12 cellular contexts compared by ENCODE assay signal in the genomic region with DNA sequence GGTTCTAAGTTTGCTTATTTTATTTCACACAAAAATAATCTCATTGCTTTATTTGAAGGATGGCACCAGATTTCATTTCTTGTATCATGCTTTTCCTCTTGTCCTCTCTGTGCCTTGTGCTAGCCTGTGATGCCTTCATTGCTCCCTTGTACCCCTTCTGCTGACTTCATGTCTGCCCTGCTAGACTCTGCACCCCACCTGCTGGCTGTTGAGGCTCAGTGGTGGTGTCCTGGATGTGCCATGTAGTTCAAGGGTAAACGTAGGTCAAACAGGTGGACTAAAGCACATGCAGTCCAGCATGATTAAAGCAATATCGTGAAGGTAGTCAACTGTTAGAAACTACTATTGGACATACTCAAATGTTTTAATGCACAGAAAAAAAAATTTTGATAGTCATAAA. TPM values are rescaled to one million over a fixed set of nuclear protein-coding genes. Genes with fewer than 3 reads are reported as not detected.
DNase-seq lines count a peak whose midpoint lies in the region; ATAC-seq, FAIRE-seq and TF ChIP-seq lines count a peak whose summit lies in the region.
"Had no signal": no experiment of that assay in that cellular context is flagged by ENCODE, and none has a peak within 500 bp of the region (broad histone marks: within the 10 kb centered on the region; RNA-seq: fewer than 3 reads in every experiment).

No MANE protein-coding gene starts in this region.

- H3K27ac ChIP-seq in K562 (ENCODE audit: extremely low read depth, low read depth, low read length) (no peak overlapping the region), pancreas (no peak overlapping the region)
- H3K27ac ChIP-seq: BLaER1, body of pancreas had no signal

- H3K4me2 ChIP-seq in K562 (ENCODE audit: insufficient read depth, low read length): no peak overlapping the region
- H3K4me2 ChIP-seq: BLaER1 had no signal

- peaks cover 15% of the 10 kb centered on the region; the same call in 2 of the 3 replicates for H3K79me2 ChIP-seq in K562 (ENCODE audit: control insufficient read depth, insufficient read depth, low read length)

- intact Hi-C loops in K562 (cut with micrococcal nuclease): loop anchor here (2.0 to 10.0 kb wide), 3 partner anchors 89 to 1143 kb away; no protein-coding TSS in a partner anchor
- intact Hi-C loops in pancreas (cut with DNase I): loop anchor here in 2 of 3 donors (5.0 to 10.0 kb wide), 4 partner anchors 83 to 1143 kb away; no protein-coding TSS in a partner anchor

- DNase-seq in NCI-H2196 (lab: John Stamatoyannopoulos, UW; ENCODE audit: unreplicated experiment) (peak; percentile 34), NCI-H2196 treated with DMSO at 0.1 percent for 48 hours (lab: John Stamatoyannopoulos, UW; ENCODE audit: unreplicated experiment) (no peak), HK-2 (ENCODE audit: unreplicated experiment) (peak; percentile 13), K562 (ENCODE audit: extremely low read depth in 1 of 4, low spot score in 3 of 4) (peak in 2 of 4 experiments; percentile 23 to 25), pancreas (no peak)
- DNase-seq: left cardiac atrium had no signal

- FAIRE-seq in K562 (lab: Jason Lieb, UNC): peak; percentile 77
- FAIRE-seq in pancreas (lab: Jason Lieb, UNC): no peak

- no peak overlapping the region for H3K4me3 ChIP-seq in K562
- no peak overlapping the region for H3K4me3 ChIP-seq in pancreas
- H3K4me3 ChIP-seq: BLaER1, body of pancreas had no signal

- ATAC-seq in K562 (peak; percentile 78), pancreas (peak in 3 of 4 donors; percentile 32 to 45 (median 37)), HG03457 (IDR thresholded peaks at IDR 0.05; ENCODE audit: unreplicated experiment) (no peak), HG02840 (IDR thresholded peaks at IDR 0.05; ENCODE audit: low FRiP score, unreplicated experiment) (no peak), GM19351 (IDR thresholded peaks at IDR 0.05; ENCODE audit: unreplicated experiment) (no peak)

- H3K36me3 ChIP-seq in K562 (ENCODE audit: control insufficient read depth, insufficient read depth, low read length): peaks cover 83% of the 10 kb centered on the region
- H3K36me3 ChIP-seq in pancreas: peaks cover 0 to 11% (median 0%) of the 10 kb centered on the region in 3 donors

- 49% methylated on average over 2 of the region's 2 CpGs for WGBS in K562 (ENCODE audit: insufficient coverage, low coverage, missing lambda C conversion rate)
- WGBS in pancreas, 2 donors: 33 to 51% methylated on average over 2 of the region's 2 CpGs

- in situ Hi-C loops in K562 (cut with MboI): no loop called here

- no peak for TF ChIP-seq POLR2A in K562 (conservative IDR thresholded peaks at IDR 0.05)

- no peaks in the 10 kb centered on the region for H3K9me1 ChIP-seq in K562 (ENCODE audit: control insufficient read depth, insufficient read depth, low read length)

- TF ChIP-seq CTCF in K562 (IDR thresholded peaks at IDR 0.05 in 2 of 3, conservative IDR thresholded peaks at IDR 0.05 in 1 of 3; ENCODE audit: insufficient read depth in 2 of 3, low read depth in 1 of 3, low read length in 3 of 3) (peak; percentile 17 to 44 (median 41); a peak in 4 of 6 replicates), pancreas (IDR thresholded peaks at IDR 0.05) (no peak)

- no TSS peak for BruUV-seq in K562 (replicated peaks; lab: Mats Ljungman, UMichigan)

- H3K9me3 ChIP-seq in K562 (replicated peaks; ENCODE audit: control insufficient read depth, insufficient read depth, low read depth, low read length) (no peaks in the 10 kb centered on the region), pancreas (no peaks in the 10 kb centered on the region)
- H3K9me3 ChIP-seq: BLaER1, body of pancreas had no signal

- TF ChIP-seq EP300 in K562 (IDR thresholded peaks at IDR 0.05; ENCODE audit: low read length): no peak

- TF ChIP-seq RAD21 in K562 (CRISPR knock-in tag; conservative IDR thresholded peaks at IDR 0.05 in 1 of 2, IDR thresholded peaks at IDR 0.05 in 1 of 2): 0 out of 4 replicates have a peak, but pooled peaks of 1 of the 2 experiments have one; percentile 21

- no peaks in the 10 kb centered on the region for H3K4me1 ChIP-seq in K562 (replicated peaks in 1 of 2; ENCODE audit: control insufficient read depth in 2 of 2, insufficient read depth in 2 of 2, low read length in 2 of 2)
- H3K4me1 ChIP-seq in pancreas: no peaks in the 10 kb centered on the region
- H3K4me1 ChIP-seq: BLaER1, body of pancreas had no signal

- no peak overlapping the region for H2AFZ ChIP-seq in K562 (ENCODE audit: low read depth, low read length)

- POLR2A ChIA-PET in K562 (lab: Yijun Ruan, JAX): interaction anchor here (1.4 kb wide), 1 partner anchor 209 kb away, joined by 3 read pairs; no protein-coding TSS in a partner anchor

- CTCF ChIA-PET in K562 (lab: Yijun Ruan, JAX; ENCODE audit: low intra/inter-chr PET ratio): interaction anchor here (0.6 to 2.3 kb wide), 6 partner anchors 89 to 1140 kb away, joined by 3 to 20 read pairs (median 4); no protein-coding TSS in a partner anchor

- H3K9ac ChIP-seq in K562 (ENCODE audit: insufficient read depth in 1 of 2, low read depth in 2 of 2, low read length in 2 of 2): no peak overlapping the region
- H3K9ac ChIP-seq: BLaER1 had no signal

- no peaks in the 10 kb centered on the region for H4K20me1 ChIP-seq in K562 (replicated peaks; ENCODE audit: control insufficient read depth, insufficient read depth, low read length)

- H3K27me3 ChIP-seq in K562 (ENCODE audit: control insufficient read depth in 2 of 2, insufficient read depth in 2 of 2, low read length in 2 of 2) (no peaks in the 10 kb centered on the region), pancreas (no peaks in the 10 kb centered on the region)
- H3K27me3 ChIP-seq: BLaER1, body of pancreas had no signal

RNA-seq across cellular contexts. Expression of a gene that starts 21.6 kb away (rescaled TPM):
- 19.2 and 23.2 TPM in 2 replicates for total RNA-seq in K562 (2011; cell fraction: chromatin; rRNA removed; ENCODE audit: low replicate concordance)
- 8.3 and 10.9 TPM in 2 replicates for total RNA-seq in K562 (2011; cell fraction: nucleolus; rRNA removed)
- total RNA-seq in K562 (2011; cell fraction: nucleoplasm; rRNA removed): 17.0 and 21.3 TPM in 2 replicates
- total RNA-seq in K562 (2014; rRNA removed): 72.2 and 79.7 TPM in 2 replicates
- 120 and 138 TPM in 2 replicates for total RNA-seq in K562 (2014; rRNA removed; fragmentation: Illumina TruSeq; extraction: Trizol)
- total RNA-seq in K562 (2015; rRNA removed; fragmentation: Illumina TruSeq; extraction: Trizol): 102 and 114 TPM in 2 replicates
- 79.0 and 88.8 TPM in 2 replicates for total RNA-seq in K562 (2021)
- 77.0 and 95.6 TPM in 2 replicates for polyA plus RNA-seq in K562 (2011; rRNA removed)
- 26.8 and 52.8 TPM in 2 replicates for polyA plus RNA-seq in K562 (2011; cell fraction: cytosol; rRNA removed)
- polyA plus RNA-seq in K562 (2011; cell fraction: nucleus; rRNA removed): 17.0 and 29.5 TPM in 2 replicates
- polyA plus RNA-seq in K562 (2012): 71.7 and 82.1 TPM in 2 replicates
- polyA plus RNA-seq in K562 (2014; fragmentation: Illumina TruSeq; extraction: Trizol): 99.3 and 116 TPM in 2 replicates
- 100 to 1,000 TPM; 175 to 183 TPM for polyA plus RNA-seq in K562 (2014; fragmentation: Nextera tagmentation; extraction: Ambion mirVana)
- polyA plus RNA-seq in K562 (2014; rRNA removed): 88.8 and 94.7 TPM in 2 replicates
- 77.5 and 78.7 TPM in 2 replicates for polyA minus RNA-seq in K562 (2011; rRNA and poly(A)+ RNA removed)
- polyA minus RNA-seq in K562 (2011; cell fraction: cytosol; rRNA and poly(A)+ RNA removed): 43.8 and 60.3 TPM in 2 replicates
- 6.6 and 18.2 TPM in 2 replicates for polyA minus RNA-seq in K562 (2011; cell fraction: nucleus; rRNA and poly(A)+ RNA removed)
- total RNA-seq in pancreas: 10 to 100 TPM in 4 of 6 donors, 1 to 10 TPM in 2; 8.2 to 21.4 (median 14.9) TPM
- polyA plus RNA-seq in pancreas: 10 to 100 TPM in 1 of 2 donors, 1 to 10 TPM in 1; 9.3 to 20.0 TPM

RNA-seq across cellular contexts. Expression of a gene that starts 36.0 kb away (rescaled TPM):
- not detected in 2 replicates for total RNA-seq in K562 (2011; cell fraction: chromatin; rRNA removed; ENCODE audit: low replicate concordance)
- not detected in 2 replicates for total RNA-seq in K562 (2011; cell fraction: nucleolus; rRNA removed)
- total RNA-seq in K562 (2011; cell fraction: nucleoplasm; rRNA removed): not detected in 2 replicates
- total RNA-seq in K562 (2014; rRNA removed) (not detected in 2 replicates), K562 (2014; rRNA removed; fragmentation: Illumina TruSeq; extraction: Trizol) (not detected in 2 replicates), K562 (2015; rRNA removed; fragmentation: Illumina TruSeq; extraction: Trizol) (not detected in 2 replicates), K562 (2021) (not detected in 2 replicates), pancreas (1 to 10 TPM in 1 of 6 donors, under 1 TPM in 4, not detected in 1; 0.39 to 1.5 (median 0.51) TPM)
- polyA plus RNA-seq in K562 (2011; rRNA removed) (not detected in 2 replicates), K562 (2014; fragmentation: Illumina TruSeq; extraction: Trizol) (not detected in 2 replicates), K562 (2014; fragmentation: Nextera tagmentation; extraction: Ambion mirVana) (not detected), K562 (2014; rRNA removed) (not detected in 2 replicates), pancreas (1 to 10 TPM in 1 of 2 donors, under 1 TPM in 1; 0.80 to 1.1 TPM)
- not detected in 2 replicates for polyA plus RNA-seq in K562 (2011; cell fraction: cytosol; rRNA removed)
- polyA plus RNA-seq in K562 (2011; cell fraction: nucleus; rRNA removed): not detected in 2 replicates
- not detected in 2 replicates for polyA plus RNA-seq in K562 (2012)
- polyA minus RNA-seq in K562 (2011; rRNA and poly(A)+ RNA removed): not detected in 2 replicates
- polyA minus RNA-seq in K562 (2011; cell fraction: cytosol; rRNA and poly(A)+ RNA removed): not detected in 2 replicates
- polyA minus RNA-seq in K562 (2011; cell fraction: nucleus; rRNA and poly(A)+ RNA removed): not detected in 2 replicates

RNA-seq across cellular contexts. Expression of a gene that starts 47.8 kb away (rescaled TPM):
- 33.6 and 49.3 TPM in 2 replicates for total RNA-seq in K562 (2011; cell fraction: chromatin; rRNA removed; ENCODE audit: low replicate concordance)
- 27.2 and 29.5 TPM in 2 replicates for total RNA-seq in K562 (2011; cell fraction: nucleolus; rRNA removed)
- total RNA-seq in K562 (2011; cell fraction: nucleoplasm; rRNA removed): 38.5 and 44.9 TPM in 2 replicates
- total RNA-seq in K562 (2014; rRNA removed) (11.8 and 12.5 TPM in 2 replicates), K562 (2014; rRNA removed; fragmentation: Illumina TruSeq; extraction: Trizol) (8.0 and 8.4 TPM in 2 replicates), K562 (2015; rRNA removed; fragmentation: Illumina TruSeq; extraction: Trizol) (9.6 and 10.5 TPM in 2 replicates), K562 (2021) (11.7 and 12.3 TPM in 2 replicates), pancreas (10 to 100 TPM; 10.7 to 21.3 (median 15.1) TPM)
- polyA plus RNA-seq in K562 (2011; rRNA removed) (10.8 and 11.1 TPM in 2 replicates), K562 (2014; fragmentation: Illumina TruSeq; extraction: Trizol) (7.4 and 8.2 TPM in 2 replicates), K562 (2014; fragmentation: Nextera tagmentation; extraction: Ambion mirVana) (1 to 10 TPM; 1.5 TPM), K562 (2014; rRNA removed) (9.6 and 14.3 TPM in 2 replicates), pancreas (10 to 100 TPM; 14.5 to 20.1 TPM)
- 10.2 and 14.6 TPM in 2 replicates for polyA plus RNA-seq in K562 (2011; cell fraction: cytosol; rRNA removed)
- 30.6 and 41.5 TPM in 2 replicates for polyA plus RNA-seq in K562 (2011; cell fraction: nucleus; rRNA removed)
- polyA plus RNA-seq in K562 (2012): 6.1 and 11.9 TPM in 2 replicates
- 16.2 and 19.8 TPM in 2 replicates for polyA minus RNA-seq in K562 (2011; rRNA and poly(A)+ RNA removed)
- 5.9 and 10.0 TPM in 2 replicates for polyA minus RNA-seq in K562 (2011; cell fraction: cytosol; rRNA and poly(A)+ RNA removed)
- polyA minus RNA-seq in K562 (2011; cell fraction: nucleus; rRNA and poly(A)+ RNA removed): 28.9 and 37.2 TPM in 2 replicates

RNA-seq across cellular contexts. Expression of a gene that starts 47.8 kb away (rescaled TPM):
- total RNA-seq in K562 (2011; cell fraction: chromatin; rRNA removed; ENCODE audit: low replicate concordance): not detected in 2 replicates
- total RNA-seq in K562 (2011; cell fraction: nucleolus; rRNA removed): not detected in 2 replicates
- not detected in 2 replicates for total RNA-seq in K562 (2011; cell fraction: nucleoplasm; rRNA removed)
- total RNA-seq in K562 (2014; rRNA removed) (not detected in 2 replicates), K562 (2014; rRNA removed; fragmentation: Illumina TruSeq; extraction: Trizol) (not detected in 2 replicates), K562 (2015; rRNA removed; fragmentation: Illumina TruSeq; extraction: Trizol) (not detected in 2 replicates), K562 (2021) (not detected in 2 replicates), pancreas (under 1 TPM in 1 of 6 donors, not detected in 5; 0.19 TPM)
- polyA plus RNA-seq in K562 (2011; rRNA removed) (not detected in 2 replicates), K562 (2014; fragmentation: Illumina TruSeq; extraction: Trizol) (not detected in 2 replicates), K562 (2014; fragmentation: Nextera tagmentation; extraction: Ambion mirVana) (not detected), K562 (2014; rRNA removed) (not detected in 2 replicates), pancreas (1 to 10 TPM in 1 of 2 donors, under 1 TPM in 1; 0.23 to 2.3 TPM)
- polyA plus RNA-seq in K562 (2011; cell fraction: cytosol; rRNA removed): not detected in 2 replicates
- not detected in 2 replicates for polyA plus RNA-seq in K562 (2011; cell fraction: nucleus; rRNA removed)
- polyA plus RNA-seq in K562 (2012): not detected in 2 replicates
- not detected in 2 replicates for polyA minus RNA-seq in K562 (2011; rRNA and poly(A)+ RNA removed)
- polyA minus RNA-seq in K562 (2011; cell fraction: cytosol; rRNA and poly(A)+ RNA removed): not detected in 2 replicates
- polyA minus RNA-seq in K562 (2011; cell fraction: nucleus; rRNA and poly(A)+ RNA removed): not detected in 2 replicates
- total RNA-seq: body of pancreas, left cardiac atrium, LHCN-M2 had no signal

Comparison
In these comparisons a context has a peak if more than half of its experiments do, and no peak if none do; other contexts are left out.
1. DNase-seq: peak in NCI-H2196 (single experiment) and HK-2 (single experiment); none in NCI-H2196 treated with DMSO at 0.1 percent for 48 hours (single experiment) and pancreas (0 of 6).
2. ATAC-seq: peak in K562 (single experiment) and pancreas (3 of 4); none in HG03457 (single experiment), HG02840 (single experiment) and GM19351 (single experiment).
3. CTCF ChIP-seq: peak in K562 (3 of 3); none in pancreas (0 of 4).